Comparison of ENCODE assay signal across 18 cellular contexts in the genomic region with DNA sequence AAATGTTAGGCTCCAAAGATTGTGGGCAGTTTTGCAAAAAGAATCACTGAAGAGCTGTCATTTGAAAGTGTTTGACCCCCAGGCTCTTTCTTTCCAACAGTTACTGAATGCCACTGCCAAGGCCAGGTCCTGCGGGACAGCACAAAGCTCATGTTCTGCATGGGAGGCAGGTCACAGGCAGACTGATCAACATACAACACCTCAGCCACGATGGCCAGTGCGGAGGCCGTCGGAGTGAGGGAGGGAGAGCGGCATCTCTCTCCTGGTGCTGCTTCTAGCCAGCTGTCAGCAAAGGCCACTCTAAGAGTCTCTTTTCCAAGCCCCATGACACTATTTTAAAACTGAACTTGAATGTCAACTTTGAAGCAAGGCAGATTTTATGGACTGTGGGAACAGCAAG. TPM values are rescaled to one million over a fixed set of nuclear protein-coding genes. Genes with fewer than 3 reads are reported as not detected.
A peak's percentile ranks its signal among the peaks of the same experiment; 100 is the strongest.
DNase-seq lines count a peak whose midpoint lies in the region; ATAC-seq and TF ChIP-seq lines count a peak whose summit lies in the region.
"Had no signal": no experiment of that assay in that cellular context is flagged by ENCODE, and none has a peak within 500 bp of the region (broad histone marks: within the 10 kb centered on the region; RNA-seq: fewer than 3 reads in every experiment).

No MANE protein-coding gene starts in this region.

- no peak overlapping the region for H3K4me3 Mint-ChIP-seq in natural killer cell
- H3K4me3 Mint-ChIP-seq: B cell; CD4-positive, alpha-beta memory T cell; GM23338; IgD-negative memory B cell had no signal

- no peak overlapping the region for H3K4me3 ChIP-seq in ascending aorta
- no peak overlapping the region for H3K4me3 ChIP-seq in lung
- no peak overlapping the region for H3K4me3 ChIP-seq in stomach
- H3K4me3 ChIP-seq: GM23338 had no signal

- H3K36me3 Mint-ChIP-seq in natural killer cell: no peaks in the 10 kb centered on the region

- H3K27ac ChIP-seq in RWPE1: peak overlapping the region; percentile 90
- H3K27ac ChIP-seq in ascending aorta: peak overlapping the region; percentile 85 to 87
- H3K27ac ChIP-seq in lung (ENCODE audit: low read depth in 1 of 2, low read length in 1 of 2): no peak overlapping the region
- peak overlapping the region in 4 of 5 donors; percentile 28 to 89 (median 84) for H3K27ac ChIP-seq in stomach

- no peak for DNase-seq in RWPE1 (ENCODE audit: low spot score)
- DNase-seq in ascending aorta (ENCODE audit: low spot score in 2 of 2): no peak
- DNase-seq in lung (ENCODE audit: low spot score): peak; percentile 21
- no peak for DNase-seq in stomach
- no peak for DNase-seq in foreskin melanocyte
- DNase-seq in NCI-H2029 treated with DMSO at 0.1 percent for 48 hours (lab: John Stamatoyannopoulos, UW): no peak
- DNase-seq in activated T-cell treated with anti-CD3 and anti-CD28 coated beads, Interleukin-2, amount 50 U/mL, for 1 hour: no peak
- no peak for DNase-seq in natural killer cell
- DNase-seq: ACHN; CD4-positive, alpha-beta memory T cell; DMS79 treated with DMSO at 0.1 percent for 48 hours; GDM1; NCI-H1417 treated with DMSO at 0.1 percent for 48 hours; NCI-H2081; NCI-H69 had no signal

- peaks cover 9 to 22% of the 10 kb centered on the region in 2 donors for H3K4me1 ChIP-seq in ascending aorta
- peaks cover 0 to 17% of the 10 kb centered on the region in 2 donors for H3K4me1 ChIP-seq in lung (ENCODE audit: control insufficient read depth in 2 of 2, insufficient read depth in 2 of 2, low read length in 2 of 2)
- peaks cover 27 to 65% (median 41%) of the 10 kb centered on the region in 4 donors for H3K4me1 ChIP-seq in stomach

- intact Hi-C loops in ascending aorta (cut with DNase I): no loop called here
- intact Hi-C loops in stomach (cut with DNase I; ENCODE audit: low total_unique reads): no loop called here
- intact Hi-C loops in natural killer cell (cut with micrococcal nuclease): no loop called here

- no peaks in the 10 kb centered on the region for H3K9me3 ChIP-seq in ascending aorta
- H3K9me3 ChIP-seq in lung (ENCODE audit: control insufficient read depth in 2 of 2, insufficient read depth in 1 of 2, low read length in 1 of 2): no peaks in the 10 kb centered on the region
- H3K9me3 ChIP-seq in stomach: no peaks in the 10 kb centered on the region

- H3K27me3 ChIP-seq in ascending aorta: no peaks in the 10 kb centered on the region
- H3K27me3 ChIP-seq in lung (ENCODE audit: control insufficient read depth, insufficient read depth): no peaks in the 10 kb centered on the region
- no peaks in the 10 kb centered on the region for H3K27me3 ChIP-seq in stomach

- peaks cover 54 to 76% of the 10 kb centered on the region in 2 donors for H3K36me3 ChIP-seq in ascending aorta
- H3K36me3 ChIP-seq in lung (ENCODE audit: control insufficient read depth in 2 of 2, insufficient read depth in 2 of 2, low read length in 2 of 2): peaks cover 27 to 44% of the 10 kb centered on the region in 2 donors
- H3K36me3 ChIP-seq in stomach: peaks cover 34 to 98% (median 92%) of the 10 kb centered on the region in 4 donors

- H3K27me3 Mint-ChIP-seq in natural killer cell (ENCODE audit: low read depth in 2 of 2): no peaks in the 10 kb centered on the region
- H3K27me3 Mint-ChIP-seq: B cell; CD4-positive, alpha-beta memory T cell; IgD-negative memory B cell had no signal

- no peak for TF ChIP-seq EP300 in stomach (IDR thresholded peaks at IDR 0.05)

- H3K27ac Mint-ChIP-seq in natural killer cell: no peak overlapping the region
- H3K27ac Mint-ChIP-seq: B cell, GM23338, IgD-negative memory B cell had no signal

- no peak for TF ChIP-seq POLR2A in stomach (IDR thresholded peaks at IDR 0.05)

- CTCF ChIA-PET in RWPE1 (lab: Yijun Ruan, JAX): interaction anchor here (0.6 kb wide), 1 partner anchor 27 kb away, joined by 3 read pairs; no protein-coding TSS in a partner anchor

- no peaks in the 10 kb centered on the region for H3K9me3 Mint-ChIP-seq in natural killer cell
- H3K9me3 Mint-ChIP-seq: CD4-positive, alpha-beta memory T cell; GM23338; IgD-negative memory B cell had no signal

- TF ChIP-seq CTCF in RWPE1 (conservative IDR thresholded peaks at IDR 0.05; ENCODE audit: low read depth) (no peak), ascending aorta (IDR thresholded peaks at IDR 0.05) (no peak), lung (IDR thresholded peaks at IDR 0.05; ENCODE audit: control extremely low read depth, extremely low read depth) (no peak), stomach (IDR thresholded peaks at IDR 0.05) (no peak), natural killer cell (IDR thresholded peaks at IDR 0.05) (no peak)

- POLR2A ChIA-PET in RWPE1 (lab: Yijun Ruan, JAX; ENCODE audit: low non-redundant PET): no interaction called here

- ATAC-seq in lung (ENCODE audit: insufficient read depth, low FRiP score) (no peak), natural killer cell (no peak)
- ATAC-seq: GM23338 had no signal

- H3K4me1 Mint-ChIP-seq in natural killer cell: peaks cover 0 to 6% of the 10 kb centered on the region in 2 donors
- H3K4me1 Mint-ChIP-seq: B cell; CD4-positive, alpha-beta memory T cell had no signal

- 80 to 89% methylated on average over 6 of the region's 6 CpGs for WGBS in lung, 2 donors
- WGBS in stomach, 5 donors: 61 to 85% (median 75%) methylated on average over 6 of the region's 6 CpGs

RNA-seq across cellular contexts. Expression of a gene that starts 49.9 kb away (rescaled TPM):
- total RNA-seq in ascending aorta (21.6 TPM), lung (10 to 100 TPM; 42.0 to 42.9 TPM), stomach (10 to 100 TPM in 4 of 5 donors, 1 to 10 TPM in 1; 4.6 to 77.5 (median 40.6) TPM), natural killer cell (10 to 100 TPM; 46.3 to 58.0 (median 53.8) TPM)
- polyA plus RNA-seq in lung (10 to 100 TPM; 25.8 to 42.7 TPM), stomach (10 to 100 TPM; 23.2 to 51.9 (median 39.2) TPM)

Comparison
In these comparisons a context has a peak if more than half of its experiments do, and no peak if none do; other contexts are left out.
1. H3K27ac ChIP-seq: peak in RWPE1 (single experiment), ascending aorta (2 of 2) and stomach (4 of 5); none in lung (0 of 2).